21 cellular contexts compared by ENCODE assay signal in genomic region chr18:78836838-78837237, GRCh38.
DNase-seq lines count a peak whose midpoint lies in the region; ATAC-seq, FAIRE-seq and TF ChIP-seq lines count a peak whose summit lies in the region.
"Had no signal": no experiment of that assay in that cellular context is flagged by ENCODE, and none has a peak within 500 bp of the region (broad histone marks: within the 10 kb centered on the region; RNA-seq: fewer than 3 reads in every experiment).

No MANE protein-coding gene starts in this region.

- POLR2A ChIA-PET in naive thymus-derived CD4-positive, alpha-beta T cell (lab: Charles Lee) = no interaction called here

- peaks cover 0 to 17% (median 8%) of the 10 kb centered on the region in 5 donors for H3K27me3 Mint-ChIP-seq in naive thymus-derived CD4-positive, alpha-beta T cell
- peaks cover 13% of the 10 kb centered on the region for H3K27me3 Mint-ChIP-seq in endothelial cell (ENCODE audit: unreplicated experiment)

- intact Hi-C loops in naive thymus-derived CD4-positive, alpha-beta T cell (cut with micrococcal nuclease) = no loop called here

- ATAC-seq in naive thymus-derived CD4-positive, alpha-beta T cell = peak; percentile 12
- no peak for ATAC-seq in GM21360 (IDR thresholded peaks at IDR 0.05; ENCODE audit: unreplicated experiment)

- H3K27ac ChIP-seq in naive thymus-derived CD4-positive, alpha-beta T cell (ENCODE audit: low read depth, low read length) = no peak overlapping the region
- H3K27ac ChIP-seq: BLaER1 had no signal

- TF ChIP-seq CTCF in D721Med (IDR thresholded peaks at IDR 0.05; ENCODE audit: insufficient read depth, missing control alignments) (no peak), endothelial cell (IDR thresholded peaks at IDR 0.05; ENCODE audit: unreplicated experiment) (no peak)

- H3K4me1 Mint-ChIP-seq in naive thymus-derived CD4-positive, alpha-beta T cell = no peaks in the 10 kb centered on the region
- no peaks in the 10 kb centered on the region for H3K4me1 Mint-ChIP-seq in endothelial cell (ENCODE audit: unreplicated experiment)
- H3K4me1 Mint-ChIP-seq: CD14-positive monocyte; CD4-positive, alpha-beta memory T cell; CD4-positive, CD25-positive, alpha-beta regulatory T cell; CD8-positive, alpha-beta memory T cell had no signal

- no peak overlapping the region for H3K4me3 ChIP-seq in naive thymus-derived CD4-positive, alpha-beta T cell (ENCODE audit: low read length)
- H3K4me3 ChIP-seq: BLaER1 had no signal

- CTCF ChIA-PET in naive thymus-derived CD4-positive, alpha-beta T cell (lab: Charles Lee) = no interaction called here

- DNase-seq in D721Med (ENCODE audit: insufficient read length, low spot score) (no peak), urothelium cell line (ENCODE audit: low spot score) (no peak), endothelial cell (ENCODE audit: low spot score) (no peak)
- DNase-seq in naive thymus-derived CD4-positive, alpha-beta T cell = no peak
- DNase-seq: 8988T; ACHN; BE2C; C1 segment of cervical spinal cord; CD4-positive, alpha-beta memory T cell; CD4-positive, CD25-positive, alpha-beta regulatory T cell; CD8-positive, alpha-beta memory T cell; COR-L47; DMS79 treated with DMSO at 0.1 percent for 48 hours; GF-D8 had no signal

- peaks cover 0 to 28% (median 0%) of the 10 kb centered on the region in 11 donors for H3K9me3 Mint-ChIP-seq in naive thymus-derived CD4-positive, alpha-beta T cell
- H3K9me3 Mint-ChIP-seq in endothelial cell (ENCODE audit: unreplicated experiment) = peaks cover 26% of the 10 kb centered on the region

- H3K4me1 ChIP-seq in naive thymus-derived CD4-positive, alpha-beta T cell (ENCODE audit: control insufficient read depth in 2 of 2, insufficient read depth in 2 of 2, low read length in 2 of 2) = no peaks in the 10 kb centered on the region
- H3K4me1 ChIP-seq: BE2C, BLaER1 had no signal

- H3K9me3 ChIP-seq in naive thymus-derived CD4-positive, alpha-beta T cell (ENCODE audit: control insufficient read depth in 2 of 3, low read length in 3 of 3) = no peaks in the 10 kb centered on the region
- H3K9me3 ChIP-seq: BE2C, BLaER1 had no signal

- H3K4me3 Mint-ChIP-seq in naive thymus-derived CD4-positive, alpha-beta T cell = no peak overlapping the region
- no peak overlapping the region for H3K4me3 Mint-ChIP-seq in endothelial cell (ENCODE audit: unreplicated experiment)
- H3K4me3 Mint-ChIP-seq: CD14-positive monocyte; CD4-positive, alpha-beta memory T cell; CD4-positive, CD25-positive, alpha-beta regulatory T cell; CD8-positive, alpha-beta memory T cell had no signal

- H3K27ac Mint-ChIP-seq in naive thymus-derived CD4-positive, alpha-beta T cell = no peak overlapping the region
- H3K27ac Mint-ChIP-seq in endothelial cell (ENCODE audit: unreplicated experiment) = no peak overlapping the region
- H3K27ac Mint-ChIP-seq: CD14-positive monocyte; CD4-positive, alpha-beta memory T cell; CD4-positive, CD25-positive, alpha-beta regulatory T cell; CD8-positive, alpha-beta memory T cell had no signal

- peak; percentile 29 for FAIRE-seq in D721Med (lab: Jason Lieb, UNC)
- peak; percentile 96 for FAIRE-seq in urothelium cell line (lab: Jason Lieb, UNC)
- FAIRE-seq: A204.1, G401.6, GM12891, GM19239 had no signal

- peaks cover 0 to 4% (median 0%) of the 10 kb centered on the region in 5 donors for H3K36me3 Mint-ChIP-seq in naive thymus-derived CD4-positive, alpha-beta T cell
- peaks cover 12% of the 10 kb centered on the region for H3K36me3 Mint-ChIP-seq in endothelial cell (ENCODE audit: low read depth, unreplicated experiment)
- H3K36me3 Mint-ChIP-seq: CD14-positive monocyte; CD4-positive, alpha-beta memory T cell; CD4-positive, CD25-positive, alpha-beta regulatory T cell had no signal

- no peaks in the 10 kb centered on the region for H3K27me3 ChIP-seq in naive thymus-derived CD4-positive, alpha-beta T cell (ENCODE audit: control insufficient read depth in 2 of 2, insufficient read depth in 2 of 2, low read length in 2 of 2)
- H3K27me3 ChIP-seq: BE2C, BLaER1 had no signal

- no peaks in the 10 kb centered on the region for H3K36me3 ChIP-seq in naive thymus-derived CD4-positive, alpha-beta T cell (ENCODE audit: control insufficient read depth in 2 of 3, insufficient read depth in 3 of 3, low read length in 3 of 3)
- H3K36me3 ChIP-seq: BE2C, BLaER1 had no signal
